In genomic region chr16:81716478-81717210, GRCh38 we compare ENCODE assay signal across 1 cellular context.
TF ChIP-seq lines count a peak whose summit lies in the region.

No MANE protein-coding gene starts in this region.

TF ChIP-seq in WTC11, 78 proteins besides CTCF, POLR2A, EP300 and RAD21 (continued from another document):
- no peak for TF ChIP-seq ZNF532 (CRISPR knock-in tag; IDR thresholded peaks at IDR 0.05; ENCODE audit: borderline replicate concordance)
- TF ChIP-seq JUN (CRISPR knock-in tag; IDR thresholded peaks at IDR 0.05): no peak
